17 cellular contexts compared by ENCODE assay signal in genomic region chr12:49223590-49224369, GRCh38. TPM values are rescaled to one million over a fixed set of nuclear protein-coding genes. Genes with fewer than 3 reads are reported as not detected.
DNase-seq lines count a peak whose midpoint lies in the region; ATAC-seq and TF ChIP-seq lines count a peak whose summit lies in the region.
"Had no signal": no experiment of that assay in that cellular context is flagged by ENCODE, and none has a peak within 500 bp of the region (broad histone marks: within the 10 kb centered on the region; RNA-seq: fewer than 3 reads in every experiment).

No MANE protein-coding gene starts in this region.

- H3K9me3 Mint-ChIP-seq in CD14-positive monocyte, result no peaks in the 10 kb centered on the region
- no peaks in the 10 kb centered on the region for H3K9me3 Mint-ChIP-seq in dendritic cell treated with granulocyte-macrophage colony-stimulating factor and Interleukin-4, amounts not matched to agents 40 ng/mL and 50 ng/mL, for 4 days
- no peaks in the 10 kb centered on the region for H3K9me3 Mint-ChIP-seq in osteocyte (ENCODE audit: unreplicated experiment)
- H3K9me3 Mint-ChIP-seq: activated naive CD4-positive, alpha-beta T cell treated with anti-CD3 and anti-CD28 coated beads, Interleukin-2, amount 50 U/mL, for 72 hours; CD4-positive, alpha-beta T cell; stimulated activated naive CD8-positive, alpha-beta T cell treated with anti-CD3 and anti-CD28 coated beads, Interleukin-15, Interleukin-2, amounts not matched to agents 100 ng/mL and 50 ng/mL, for 24 hours had no signal

- TF ChIP-seq CTCF in CD14-positive monocyte (IDR thresholded peaks at IDR 0.05), result no peak
- TF ChIP-seq CTCF in osteocyte (IDR thresholded peaks at IDR 0.05), result no peak

- DNase-seq in CD14-positive monocyte (ENCODE audit: low spot score) (no peak), NCI-H524 treated with DMSO at 0.1 percent for 48 hours (lab: John Stamatoyannopoulos, UW) (peak; percentile 11), osteocyte (ENCODE audit: extremely low spot score, unreplicated experiment) (no peak), glomerular visceral epithelial cell (ENCODE audit: extremely low spot score) (no peak), D341Med (ENCODE audit: low spot score) (no peak)
- DNase-seq: activated T-cell treated with anti-CD3 and anti-CD28 coated beads, Interleukin-2, amount 50 U/mL, for 1 hour; CD4-positive, alpha-beta T cell; effector CD4-positive, alpha-beta T cell; hippocampal formation; Karpas-422; mucosa of descending colon; NCI-H446 had no signal

- H3K36me3 Mint-ChIP-seq in CD14-positive monocyte (peaks cover 0 to 4% of the 10 kb centered on the region in 2 donors), osteocyte (ENCODE audit: unreplicated experiment) (no peaks in the 10 kb centered on the region)
- no peaks in the 10 kb centered on the region for H3K36me3 Mint-ChIP-seq in dendritic cell treated with granulocyte-macrophage colony-stimulating factor and Interleukin-4, amounts not matched to agents 40 ng/mL and 50 ng/mL, for 4 days (ENCODE audit: low read depth)
- H3K36me3 Mint-ChIP-seq: activated naive CD4-positive, alpha-beta T cell treated with anti-CD3 and anti-CD28 coated beads, Interleukin-2, amount 50 U/mL, for 72 hours had no signal

- H3K27ac Mint-ChIP-seq in CD14-positive monocyte, result peak overlapping the region; percentile 87 to 96 (median 93)
- H3K27ac Mint-ChIP-seq in dendritic cell treated with granulocyte-macrophage colony-stimulating factor and Interleukin-4, amounts not matched to agents 40 ng/mL and 50 ng/mL, for 4 days, result peak overlapping the region; percentile 82
- peak overlapping the region; percentile 86 for H3K27ac Mint-ChIP-seq in osteocyte (ENCODE audit: unreplicated experiment)
- H3K27ac Mint-ChIP-seq: CD4-positive, alpha-beta T cell; stimulated activated naive CD8-positive, alpha-beta T cell treated with anti-CD3 and anti-CD28 coated beads, Interleukin-15, Interleukin-2, amounts not matched to agents 100 ng/mL and 50 ng/mL, for 24 hours had no signal

- H3K4me1 Mint-ChIP-seq in CD14-positive monocyte (peaks cover 72% of the 10 kb centered on the region), osteocyte (ENCODE audit: unreplicated experiment) (peaks cover 25% of the 10 kb centered on the region)
- H3K4me1 Mint-ChIP-seq in dendritic cell treated with granulocyte-macrophage colony-stimulating factor and Interleukin-4, amounts not matched to agents 40 ng/mL and 50 ng/mL, for 4 days (ENCODE audit: low read depth), result peaks cover 80% of the 10 kb centered on the region

- ATAC-seq in HG03135 (IDR thresholded peaks at IDR 0.05; ENCODE audit: unreplicated experiment), result no peak
- no peak for ATAC-seq in HG03442 (IDR thresholded peaks at IDR 0.05; ENCODE audit: unreplicated experiment)
- ATAC-seq: activated naive CD4-positive, alpha-beta T cell treated with anti-CD3 and anti-CD28 coated beads, Interleukin-2, amount 50 U/mL, for 72 hours; mucosa of descending colon had no signal

- H3K27me3 Mint-ChIP-seq in CD14-positive monocyte (ENCODE audit: low read depth in 3 of 3) (peaks cover 0 to 8% (median 2%) of the 10 kb centered on the region in 3 donors), osteocyte (ENCODE audit: unreplicated experiment) (no peaks in the 10 kb centered on the region)
- no peaks in the 10 kb centered on the region for H3K27me3 Mint-ChIP-seq in dendritic cell treated with granulocyte-macrophage colony-stimulating factor and Interleukin-4, amounts not matched to agents 40 ng/mL and 50 ng/mL, for 4 days
- H3K27me3 Mint-ChIP-seq: CD4-positive, alpha-beta T cell; stimulated activated naive CD8-positive, alpha-beta T cell treated with anti-CD3 and anti-CD28 coated beads, Interleukin-15, Interleukin-2, amounts not matched to agents 100 ng/mL and 50 ng/mL, for 24 hours had no signal

- no peak overlapping the region for H3K4me3 Mint-ChIP-seq in CD14-positive monocyte
- no peak overlapping the region for H3K4me3 Mint-ChIP-seq in dendritic cell treated with granulocyte-macrophage colony-stimulating factor and Interleukin-4, amounts not matched to agents 40 ng/mL and 50 ng/mL, for 4 days
- H3K4me3 Mint-ChIP-seq in osteocyte (ENCODE audit: unreplicated experiment), result no peak overlapping the region
- H3K4me3 Mint-ChIP-seq: CD4-positive, alpha-beta T cell; stimulated activated naive CD8-positive, alpha-beta T cell treated with anti-CD3 and anti-CD28 coated beads, Interleukin-15, Interleukin-2, amounts not matched to agents 100 ng/mL and 50 ng/mL, for 24 hours had no signal

- intact Hi-C loops in CD14-positive monocyte (cut with micrococcal nuclease), result no loop called here
- intact Hi-C loops in dendritic cell treated with granulocyte-macrophage colony-stimulating factor and Interleukin-4, amounts not matched to agents 40 ng/mL and 50 ng/mL, for 4 days (cut with micrococcal nuclease), result no loop called here

RNA-seq across cellular contexts. Expression of gene TUBA1A, which starts 34.9 kb away (rescaled TPM):
- 100 to 1,000 TPM; 859 to 946 TPM for polyA plus RNA-seq in CD14-positive monocyte
- total RNA-seq in osteocyte, result 466 and 471 TPM in 2 replicates

RNA-seq across cellular contexts. Expression of gene TUBA1C, which starts 41.1 kb away (rescaled TPM):
- 10 to 100 TPM; 53.7 to 61.0 TPM for polyA plus RNA-seq in CD14-positive monocyte
- 136 and 142 TPM in 2 replicates for total RNA-seq in osteocyte
